In the genomic region with DNA sequence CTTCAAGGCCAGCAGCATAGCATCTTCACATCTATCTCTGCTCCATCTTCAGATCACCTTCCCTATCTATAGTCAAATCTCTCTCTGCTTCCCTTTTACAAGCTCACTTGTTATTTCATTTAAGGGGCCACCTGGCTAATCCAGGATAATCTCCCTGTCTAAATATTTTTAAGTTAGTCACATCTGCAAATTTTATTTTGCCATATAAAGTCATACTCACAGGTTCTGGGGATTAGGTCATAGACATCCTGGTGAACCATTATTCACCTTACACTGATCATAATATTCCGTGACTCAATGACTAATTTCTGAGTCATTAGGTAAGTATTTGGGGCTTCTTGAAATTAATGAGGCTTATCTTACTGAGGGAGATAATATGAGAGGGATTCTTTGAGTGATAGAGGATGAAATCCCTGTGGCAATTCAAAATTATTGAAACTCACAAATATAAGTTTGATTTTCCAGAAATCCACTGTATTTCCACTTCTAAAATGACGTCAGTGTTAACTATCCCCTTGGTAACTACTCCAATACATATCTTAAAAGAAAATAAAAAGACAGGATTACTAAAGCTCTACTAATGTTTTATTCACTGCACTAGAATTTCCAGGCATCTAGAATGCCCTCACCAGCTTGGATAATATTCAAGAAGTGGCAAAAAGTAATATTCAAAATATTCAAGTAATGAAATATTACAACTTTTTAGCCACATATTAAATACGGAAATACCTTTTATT, we compare ENCODE assay signal across 12 cellular contexts.
DNase-seq lines count a peak whose midpoint lies in the region; ATAC-seq, FAIRE-seq and TF ChIP-seq lines count a peak whose summit lies in the region.
"Had no signal": no experiment of that assay in that cellular context is flagged by ENCODE, and none has a peak within 500 bp of the region (broad histone marks: within the 10 kb centered on the region; RNA-seq: fewer than 3 reads in every experiment).

No MANE protein-coding gene starts in this region.

- H3K79me1 ChIP-seq in IMR-90 (ENCODE audit: low read depth in 1 of 2, low read length in 2 of 2), result no peaks in the 10 kb centered on the region

- H3K27ac Mint-ChIP-seq in astrocyte (ENCODE audit: unreplicated experiment) (peak overlapping the region; percentile 98), mesothelial cell of epicardium (peak overlapping the region; percentile 80), type B pancreatic cell (no peak overlapping the region)

- H3K4me1 ChIP-seq in IMR-90 (ENCODE audit: control insufficient read depth, insufficient read depth, low read length) (peaks cover 16% of the 10 kb centered on the region), astrocyte (ENCODE audit: insufficient read depth, low read length) (peaks cover 48% of the 10 kb centered on the region), Karpas-422 (ENCODE audit: low read length) (no peaks in the 10 kb centered on the region)

- BruUV-seq in IMR-90 (replicated peaks; lab: Mats Ljungman, UMichigan), result no TSS peak

- TF ChIP-seq CTCF in IMR-90 (conservative IDR thresholded peaks at IDR 0.05; ENCODE audit: low read depth, low read length) (no peak), astrocyte (IDR thresholded peaks at IDR 0.05; ENCODE audit: insufficient read depth, low read depth, low read length) (no peak), mesothelial cell of epicardium (IDR thresholded peaks at IDR 0.05; ENCODE audit: unreplicated experiment) (no peak), type B pancreatic cell (conservative IDR thresholded peaks at IDR 0.05) (no peak), WERI-Rb-1 (IDR thresholded peaks at IDR 0.05; ENCODE audit: low read depth, low read length) (no peak)

- peak; percentile 91 for DNase-seq in EL
- DNase-seq in IMR-90, result peak; percentile 92
- DNase-seq in astrocyte (ENCODE audit: low read depth), result peak; percentile 96
- DNase-seq in mesothelial cell of epicardium (ENCODE audit: low spot score in 2 of 2, unreplicated experiment in 2 of 2), result no peak
- DNase-seq in type B pancreatic cell (ENCODE audit: extremely low spot score, unreplicated experiment), result no peak
- no peak for DNase-seq in Karpas-422
- DNase-seq in NCI-H2196 (lab: John Stamatoyannopoulos, UW; ENCODE audit: unreplicated experiment), result no peak
- no peak for DNase-seq in WERI-Rb-1
- DNase-seq: left colon, NCI-H526 treated with DMSO at 0.1 percent for 48 hours had no signal

- H3K9me3 Mint-ChIP-seq in astrocyte (ENCODE audit: unreplicated experiment), result no peaks in the 10 kb centered on the region
- peaks cover 18% of the 10 kb centered on the region for H3K9me3 Mint-ChIP-seq in mesothelial cell of epicardium
- peaks cover 4% of the 10 kb centered on the region for H3K9me3 Mint-ChIP-seq in type B pancreatic cell

- peaks cover 2% of the 10 kb centered on the region for H3K36me3 Mint-ChIP-seq in astrocyte (ENCODE audit: low read depth, unreplicated experiment)
- H3K36me3 Mint-ChIP-seq in mesothelial cell of epicardium, result peaks cover 3% of the 10 kb centered on the region
- no peaks in the 10 kb centered on the region for H3K36me3 Mint-ChIP-seq in type B pancreatic cell

- intact Hi-C loops in IMR-90 (cut with micrococcal nuclease), result loop anchor here (1.0 to 5.0 kb wide), 3 partner anchors 46 to 270 kb away; no protein-coding TSS in a partner anchor

- no peak for TF ChIP-seq POLR2A in IMR-90 (IDR thresholded peaks at IDR 0.05; ENCODE audit: low read depth, low read length)

- in situ Hi-C loops in IMR-90 (cut with MboI; ENCODE audit: low sequenced_read_pairs), result no loop called here

- dilution Hi-C loops in IMR-90 (cut with HindIII; ENCODE audit: low sequenced_read_pairs, unreplicated experiment), result no loop called here

- peak overlapping the region; percentile 86 for H3K23ac ChIP-seq in IMR-90 (ENCODE audit: low read depth, low read length)

- H3K9me1 ChIP-seq in IMR-90 (ENCODE audit: insufficient read depth, low read length), result 0 out of 2 replicates have a peak, but pooled peaks cover 2% of the 10 kb centered on the region

- no peak overlapping the region for H2AK9ac ChIP-seq in IMR-90 (replicated peaks; ENCODE audit: low read depth, low read length, poor library complexity)

- peak overlapping the region; percentile 40 for H2BK15ac ChIP-seq in IMR-90 (ENCODE audit: low read depth, low read length)

- no peak for TF ChIP-seq RAD21 in IMR-90 (IDR thresholded peaks at IDR 0.05; ENCODE audit: low read length)

- peak overlapping the region; percentile 22; the same call in 1 of the 2 replicates for H3K4me2 ChIP-seq in IMR-90 (ENCODE audit: low read depth, low read length)
- peak overlapping the region; percentile 60 for H3K4me2 ChIP-seq in astrocyte (ENCODE audit: low read length)
- H3K4me2 ChIP-seq in Karpas-422 (ENCODE audit: low read depth, low read length, poor library complexity, severe bottlenecking), result no peak overlapping the region

- CTCF ChIA-PET in IMR-90 (lab: Yijun Ruan, JAX), result interaction anchor here (0.6 to 0.8 kb wide), 3 partner anchors 12 to 272 kb away, joined by 3 to 5 read pairs (median 3); no protein-coding TSS in a partner anchor

- WGBS in IMR-90 (ENCODE audit: extremely low coverage in 2 of 2, insufficient read length in 1 of 2), 2 experiments, result no CpG with 5 or more reads among the region's 3 CpGs

- no peak overlapping the region for H3K4me3 ChIP-seq in IMR-90 (ENCODE audit: insufficient read depth, low read depth, low read length)
- H3K4me3 ChIP-seq in astrocyte (ENCODE audit: insufficient read depth, low read depth, low read length), result no peak overlapping the region
- no peak overlapping the region for H3K4me3 ChIP-seq in Karpas-422 (ENCODE audit: low read length)
- no peak overlapping the region for H3K4me3 ChIP-seq in WERI-Rb-1 (ENCODE audit: low read depth, low read length)
- H3K4me3 ChIP-seq: K562 had no signal

- H3K79me2 ChIP-seq in astrocyte (ENCODE audit: insufficient read depth, low read length) (no peaks in the 10 kb centered on the region), Karpas-422 (ENCODE audit: low read length) (no peaks in the 10 kb centered on the region)

- H3K27me3 Mint-ChIP-seq in astrocyte (ENCODE audit: low read depth, unreplicated experiment), result no peaks in the 10 kb centered on the region
- H3K27me3 Mint-ChIP-seq in mesothelial cell of epicardium (ENCODE audit: low read depth), result no peaks in the 10 kb centered on the region
- no peaks in the 10 kb centered on the region for H3K27me3 Mint-ChIP-seq in type B pancreatic cell

- H3K27me3 ChIP-seq in IMR-90 (ENCODE audit: control insufficient read depth, insufficient read depth, low read length), result no peaks in the 10 kb centered on the region
- H3K27me3 ChIP-seq in astrocyte (ENCODE audit: insufficient read depth, low read length), result no peaks in the 10 kb centered on the region
- H3K27me3 ChIP-seq in Karpas-422 (ENCODE audit: low read length), result no peaks in the 10 kb centered on the region
- H3K27me3 ChIP-seq in WERI-Rb-1 (ENCODE audit: insufficient read depth, low read depth, severe bottlenecking), result no peaks in the 10 kb centered on the region

- peak overlapping the region; percentile 50 for H2AK5ac ChIP-seq in IMR-90 (ENCODE audit: low read depth, low read length)

- H4K8ac ChIP-seq in IMR-90 (ENCODE audit: low read depth in 2 of 2, low read length in 2 of 2), result peak overlapping the region; percentile 80 to 91

- H3K27ac ChIP-seq in IMR-90 (ENCODE audit: insufficient read depth, low read length), result peak overlapping the region; percentile 78
- H3K27ac ChIP-seq in astrocyte (ENCODE audit: low read depth, low read length), result peak overlapping the region; percentile 99
- no peak overlapping the region for H3K27ac ChIP-seq in Karpas-422 (ENCODE audit: low read length)
- H3K27ac ChIP-seq in WERI-Rb-1, result no peak overlapping the region

- POLR2A ChIA-PET in IMR-90 (lab: Charles Lee; ENCODE audit: unreplicated experiment), result no interaction called here

- H3K9ac ChIP-seq in IMR-90 (ENCODE audit: low read depth, low read length) (no peak overlapping the region; the same call in 1 of the 2 replicates), astrocyte (ENCODE audit: low read length) (peak overlapping the region; percentile 80), Karpas-422 (ENCODE audit: low read length) (no peak overlapping the region)

- FAIRE-seq in astrocyte (lab: Jason Lieb, UNC), result peak; percentile 78
- FAIRE-seq: endometrium, K562 had no signal

- H3K18ac ChIP-seq in IMR-90 (ENCODE audit: low read depth, low read length), result peak overlapping the region; percentile 98

- peaks cover 55% of the 10 kb centered on the region for H3K4me1 Mint-ChIP-seq in astrocyte (ENCODE audit: low read depth, unreplicated experiment)
- peaks cover 16% of the 10 kb centered on the region for H3K4me1 Mint-ChIP-seq in mesothelial cell of epicardium
- H3K4me1 Mint-ChIP-seq in type B pancreatic cell (ENCODE audit: unreplicated experiment), result no peaks in the 10 kb centered on the region

- H3K4ac ChIP-seq in IMR-90 (ENCODE audit: low read depth, low read length), result peak overlapping the region; percentile 87

- ATAC-seq in IMR-90 (ENCODE audit: low read depth), result peak; percentile 25
- ATAC-seq: K562, left colon had no signal

- H3K14ac ChIP-seq in IMR-90 (replicated peaks; ENCODE audit: low read depth, low read length), result peak overlapping the region; percentile 84

- H4K91ac ChIP-seq in IMR-90 (ENCODE audit: insufficient read depth, low read depth, low read length), result peak overlapping the region; percentile 91

- H2AFZ ChIP-seq in IMR-90 (replicated peaks; ENCODE audit: low read length, poor library complexity) (no peak overlapping the region), astrocyte (ENCODE audit: low read depth, low read length) (no peak overlapping the region), Karpas-422 (ENCODE audit: low read length) (no peak overlapping the region)

- no peaks in the 10 kb centered on the region for H3K9me2 ChIP-seq in Karpas-422 (replicated peaks; ENCODE audit: insufficient read depth, low read length)

- peak overlapping the region; percentile 76 for H3K56ac ChIP-seq in IMR-90 (ENCODE audit: extremely low read depth, insufficient read depth, low read length)

- H2BK5ac ChIP-seq in IMR-90 (ENCODE audit: low read depth, low read length, poor library complexity, severe bottlenecking), result peak overlapping the region; percentile 98

- H3K9me3 ChIP-seq in IMR-90 (ENCODE audit: control insufficient read depth, insufficient read depth, low read length) (no peaks in the 10 kb centered on the region), astrocyte (ENCODE audit: insufficient read depth, low read depth, low read length) (no peaks in the 10 kb centered on the region), Karpas-422 (ENCODE audit: low read length) (peaks cover 20% of the 10 kb centered on the region), WERI-Rb-1 (ENCODE audit: severe bottlenecking) (peaks cover 3% of the 10 kb centered on the region)

- peak overlapping the region; percentile 93 for H2BK120ac ChIP-seq in IMR-90 (ENCODE audit: low read depth, low read length)

- peak overlapping the region; percentile 97 for H2BK20ac ChIP-seq in IMR-90 (ENCODE audit: low read depth, low read length)

- no peaks in the 10 kb centered on the region for H4K20me1 ChIP-seq in IMR-90 (ENCODE audit: insufficient read depth, low read length)
- no peaks in the 10 kb centered on the region for H4K20me1 ChIP-seq in astrocyte (ENCODE audit: insufficient read depth, low read length)
- no peaks in the 10 kb centered on the region for H4K20me1 ChIP-seq in Karpas-422 (ENCODE audit: insufficient read depth, low read depth, low read length)

- H3K4me3 Mint-ChIP-seq in astrocyte (ENCODE audit: unreplicated experiment), result peak overlapping the region; percentile 55
- no peak overlapping the region for H3K4me3 Mint-ChIP-seq in mesothelial cell of epicardium
- no peak overlapping the region for H3K4me3 Mint-ChIP-seq in type B pancreatic cell

- H4K5ac ChIP-seq in IMR-90 (ENCODE audit: low read depth, low read length), result peak overlapping the region; percentile 83; the same call in 1 of the 2 replicates

- no peaks in the 10 kb centered on the region for H3K36me3 ChIP-seq in IMR-90 (ENCODE audit: control insufficient read depth, insufficient read depth, low read length)
- no peaks in the 10 kb centered on the region for H3K36me3 ChIP-seq in astrocyte (ENCODE audit: insufficient read depth, low read length)
- H3K36me3 ChIP-seq in Karpas-422 (ENCODE audit: insufficient read depth, low read length), result no peaks in the 10 kb centered on the region
- no peaks in the 10 kb centered on the region for H3K36me3 ChIP-seq in WERI-Rb-1

Comparison
In these comparisons a context has a peak if more than half of its experiments do, and no peak if none do; other contexts are left out.
1. DNase-seq: peak in EL (single experiment), IMR-90 (single experiment) and astrocyte (single experiment); none in mesothelial cell of epicardium (0 of 2), type B pancreatic cell (single experiment), Karpas-422 (single experiment), NCI-H2196 (single experiment) and WERI-Rb-1 (single experiment).
2. H3K27ac ChIP-seq: peak in IMR-90 (single experiment) and astrocyte (single experiment); none in Karpas-422 (single experiment) and WERI-Rb-1 (single experiment).